Comparison of ENCODE assay signal across 8 cellular contexts in genomic region chr10:75108684-75109458, GRCh38. TPM values are rescaled to one million over a fixed set of nuclear protein-coding genes. Genes with fewer than 3 reads are reported as not detected.
A peak's percentile ranks its signal among the peaks of the same experiment; 100 is the strongest.
DNase-seq lines count a peak whose midpoint lies in the region; ATAC-seq and TF ChIP-seq lines count a peak whose summit lies in the region.

No MANE protein-coding gene starts in this region.

- no peak for TF ChIP-seq EP300 in sigmoid colon (IDR thresholded peaks at IDR 0.05)

- H3K27me3 Mint-ChIP-seq in activated T-cell treated with anti-CD3 and anti-CD28 coated beads, Interleukin-2, amount 50 U/mL, for 72 hours (ENCODE audit: low read depth), result no peaks in the 10 kb centered on the region

- peak overlapping the region; percentile 21 for H2AFZ ChIP-seq in PC-3 (ENCODE audit: low read length)

- peaks cover 17% of the 10 kb centered on the region for H3F3A ChIP-seq in PC-3 (ENCODE audit: low read length, unreplicated experiment)

- H3K27ac Mint-ChIP-seq in activated T-cell treated with anti-CD3 and anti-CD28 coated beads, Interleukin-2, amount 50 U/mL, for 72 hours, result peak overlapping the region; percentile 5

- CTCF ChIA-PET in PC-3 (lab: Charles Lee), result no interaction called here

- peaks cover 24% of the 10 kb centered on the region for H3K4me1 ChIP-seq in PC-3 (ENCODE audit: insufficient read depth, low read length)
- peaks cover 0 to 22% (median 16%) of the 10 kb centered on the region in 4 donors for H3K4me1 ChIP-seq in sigmoid colon

- no peaks in the 10 kb centered on the region for H3K9me3 ChIP-seq in PC-3 (ENCODE audit: low read length)
- no peaks in the 10 kb centered on the region for H3K9me3 ChIP-seq in sigmoid colon

- H3K4me3 ChIP-seq in PC-3 (ENCODE audit: low read length), result no peak overlapping the region
- no peak overlapping the region for H3K4me3 ChIP-seq in sigmoid colon

- DNase-seq in activated T-cell treated with anti-CD3 and anti-CD28 coated beads, Interleukin-2, amount 50 U/mL, for 72 hours, result peak in 1 of 2 donors; percentile 23
- no peak for DNase-seq in activated T-cell treated with anti-CD3 and anti-CD28 coated beads, Interleukin-2, amount 50 U/mL, for 1 hour
- DNase-seq in PC-3 (peak; percentile 86), epithelial cell of prostate (ENCODE audit: low read depth, low spot score) (no peak), sigmoid colon (no peak), OCI-M2 (lab: John Stamatoyannopoulos, UW; ENCODE audit: unreplicated experiment) (no peak), NCI-H2029 treated with DMSO at 0.1 percent for 48 hours (lab: John Stamatoyannopoulos, UW) (no peak), HPDE6-E6E7 (ENCODE audit: extremely low spot score) (no peak)

- 48 to 77% methylated on average over 10 of the region's 10 CpGs for WGBS in sigmoid colon, 2 donors

- POLR2A ChIA-PET in PC-3 (lab: Charles Lee; ENCODE audit: unreplicated experiment), result interaction anchor here (0.6 to 0.7 kb wide), 4 partner anchors 19 to 233 kb away, joined by 3 to 5 read pairs (median 4); no protein-coding TSS in a partner anchor

- H3K4me3 Mint-ChIP-seq in activated T-cell treated with anti-CD3 and anti-CD28 coated beads, Interleukin-2, amount 50 U/mL, for 72 hours, result peak overlapping the region in 1 of 2 donors; percentile 7

- no peak overlapping the region for H3K4me2 ChIP-seq in PC-3 (ENCODE audit: low read length)

- intact Hi-C loops in PC-3 (cut with micrococcal nuclease), result no loop called here
- intact Hi-C loops in sigmoid colon (cut with DNase I), result no loop called here

- H3K27ac ChIP-seq in PC-3 (ENCODE audit: low read length) (no peak overlapping the region), epithelial cell of prostate (peak overlapping the region; percentile 80), sigmoid colon (no peak overlapping the region)

- H4K20me1 ChIP-seq in PC-3 (ENCODE audit: low read length), result peaks cover 12% of the 10 kb centered on the region; the same call in 1 of the 2 replicates

- H3K79me2 ChIP-seq in PC-3 (ENCODE audit: low read length), result peaks cover 23% of the 10 kb centered on the region

- no peak overlapping the region for H3K9ac ChIP-seq in PC-3 (ENCODE audit: low read length)

- no peaks in the 10 kb centered on the region for H3K27me3 ChIP-seq in PC-3 (ENCODE audit: low read length)
- H3K27me3 ChIP-seq in sigmoid colon, result no peaks in the 10 kb centered on the region

- H3K36me3 ChIP-seq in PC-3 (ENCODE audit: low read depth, low read length), result no peaks in the 10 kb centered on the region
- H3K36me3 ChIP-seq in sigmoid colon, result no peaks in the 10 kb centered on the region

- TF ChIP-seq CTCF in PC-3 (conservative IDR thresholded peaks at IDR 0.05; ENCODE audit: low read depth, low read length) (peak; percentile 100), sigmoid colon (IDR thresholded peaks at IDR 0.05) (peak; percentile 7 to 31 (median 24))

- no peak for TF ChIP-seq POLR2A in sigmoid colon (IDR thresholded peaks at IDR 0.05)

- H3K4me1 Mint-ChIP-seq in activated T-cell treated with anti-CD3 and anti-CD28 coated beads, Interleukin-2, amount 50 U/mL, for 72 hours (ENCODE audit: low read depth), result peaks cover 38% of the 10 kb centered on the region

- H3K9me3 Mint-ChIP-seq in activated T-cell treated with anti-CD3 and anti-CD28 coated beads, Interleukin-2, amount 50 U/mL, for 72 hours, result no peaks in the 10 kb centered on the region

- ATAC-seq in activated T-cell treated with anti-CD3 and anti-CD28 coated beads, Interleukin-2, amount 50 U/mL, for 72 hours (replicated peaks in 1 of 2), result no peak
- ATAC-seq in PC-3, result no peak; the same call in 1 of the 2 replicates

- BruUV-seq in PC-3 (replicated peaks; lab: Mats Ljungman, UMichigan), result no TSS peak

- H3K9me2 ChIP-seq in PC-3 (replicated peaks; ENCODE audit: low read length), result no peaks in the 10 kb centered on the region

- H3K36me3 Mint-ChIP-seq in activated T-cell treated with anti-CD3 and anti-CD28 coated beads, Interleukin-2, amount 50 U/mL, for 72 hours (ENCODE audit: insufficient read depth in 2 of 2), result peaks cover 4 to 5% of the 10 kb centered on the region in 2 donors

RNA-seq across cellular contexts. Expression of gene SAMD8, which starts 2.6 kb away (rescaled TPM):
- 10 to 100 TPM; 24.3 to 28.6 TPM for total RNA-seq in activated T-cell treated with anti-CD3 and anti-CD28 coated beads, Interleukin-2, amount 50 U/mL, for 72 hours
- 47.4 and 48.6 TPM in 2 replicates for total RNA-seq in PC-3 (2014; rRNA removed)
- total RNA-seq in sigmoid colon, result 10 to 100 TPM; 25.0 to 37.5 (median 28.8) TPM
- polyA plus RNA-seq in sigmoid colon, result 1 to 10 TPM; 2.1 to 6.3 (median 3.0) TPM
